In genomic region chr12:63909746-63910145, GRCh38 we compare ENCODE assay signal across 14 cellular contexts.
DNase-seq lines count a peak whose midpoint lies in the region; ATAC-seq and TF ChIP-seq lines count a peak whose summit lies in the region.
"Had no signal": no experiment of that assay in that cellular context is flagged by ENCODE, and none has a peak within 500 bp of the region (broad histone marks: within the 10 kb centered on the region; RNA-seq: fewer than 3 reads in every experiment).

No MANE protein-coding gene starts in this region.

- H3K4me3 Mint-ChIP-seq in Caco-2 (ENCODE audit: unreplicated experiment) = no peak overlapping the region
- no peak overlapping the region for H3K4me3 Mint-ChIP-seq in nephron
- H3K4me3 Mint-ChIP-seq: CD14-positive monocyte; CD8-positive, alpha-beta T cell had no signal

- H3K27ac ChIP-seq in HEK293 (ENCODE audit: extremely low read depth, low read depth, low read length) (no peak overlapping the region), right cardiac atrium (ENCODE audit: low read length) (no peak overlapping the region), vagina (no peak overlapping the region)

- no peaks in the 10 kb centered on the region; the same call in 1 of the 2 replicates for H3K36me3 ChIP-seq in Caco-2 (ENCODE audit: control insufficient read depth, insufficient read depth, low read length)
- H3K36me3 ChIP-seq in HEK293 (ENCODE audit: control insufficient read depth in 2 of 2, insufficient read depth in 1 of 2, low read length in 2 of 2) = no peaks in the 10 kb centered on the region
- no peaks in the 10 kb centered on the region for H3K36me3 ChIP-seq in vagina

- BruUV-seq in Caco-2 (replicated peaks; lab: Mats Ljungman, UMichigan) = no TSS peak

- CTCF ChIA-PET in Caco-2 (lab: Charles Lee) (no interaction called here), HEK293 (lab: Yijun Ruan, JAX) (no interaction called here)

- H3K36me3 Mint-ChIP-seq in Caco-2 (ENCODE audit: insufficient read depth, unreplicated experiment) = peaks cover 7% of the 10 kb centered on the region
- H3K36me3 Mint-ChIP-seq in nephron (ENCODE audit: low read depth) = peaks cover 23% of the 10 kb centered on the region
- H3K36me3 Mint-ChIP-seq: CD8-positive, alpha-beta T cell had no signal

- no peak for ATAC-seq in right cardiac atrium
- no peak for ATAC-seq in HG03442 (IDR thresholded peaks at IDR 0.05; ENCODE audit: unreplicated experiment)
- ATAC-seq: CD8-positive, alpha-beta T cell had no signal

- no peak for TF ChIP-seq CTCF in Caco-2 (IDR thresholded peaks at IDR 0.05; ENCODE audit: insufficient read depth in 1 of 2, low read depth in 1 of 2, low read length in 1 of 2, severe bottlenecking in 1 of 2, unreplicated experiment in 1 of 2)
- TF ChIP-seq CTCF in HEK293 (tag by site-specific recombination; IDR thresholded peaks at IDR 0.05) = no peak
- TF ChIP-seq CTCF in nephron (IDR thresholded peaks at IDR 0.05; ENCODE audit: unreplicated experiment in 3 of 3) = no peak
- no peak for TF ChIP-seq CTCF in vagina (IDR thresholded peaks at IDR 0.05)

- H3K4me1 Mint-ChIP-seq in Caco-2 (ENCODE audit: low read depth, unreplicated experiment) (peaks cover 6% of the 10 kb centered on the region), nephron (peaks cover 40% of the 10 kb centered on the region)
- H3K4me1 Mint-ChIP-seq: IgD-negative memory B cell had no signal

- 83% methylated on average over 1 of the region's 1 CpG for WGBS in right cardiac atrium

- intact Hi-C loops in Caco-2 (cut with micrococcal nuclease; ENCODE audit: unreplicated experiment) (no loop called here), right cardiac atrium (cut with DNase I) (no loop called here), vagina (cut with DNase I) (no loop called here)

- H3K27ac Mint-ChIP-seq in Caco-2 (ENCODE audit: unreplicated experiment) = peak overlapping the region; percentile 1
- peak overlapping the region in 2 of 3 experiments; percentile 4 to 34 for H3K27ac Mint-ChIP-seq in nephron
- H3K27ac Mint-ChIP-seq: CD14-positive monocyte; CD8-positive, alpha-beta T cell; IgD-negative memory B cell had no signal

- H3K4me3 ChIP-seq in Caco-2 (ENCODE audit: low read depth, low read length) = no peak overlapping the region
- H3K4me3 ChIP-seq in HEK293 (ENCODE audit: low read depth, low read length) = no peak overlapping the region
- no peak overlapping the region for H3K4me3 ChIP-seq in right cardiac atrium (ENCODE audit: low read length)
- no peak overlapping the region for H3K4me3 ChIP-seq in vagina

- TF ChIP-seq POLR2A in vagina (IDR thresholded peaks at IDR 0.05) = no peak

- no peaks in the 10 kb centered on the region for H3K9me3 Mint-ChIP-seq in Caco-2 (ENCODE audit: unreplicated experiment)
- H3K9me3 Mint-ChIP-seq in nephron = peaks cover 7% of the 10 kb centered on the region
- H3K9me3 Mint-ChIP-seq: CD8-positive, alpha-beta T cell had no signal

- POLR2A ChIA-PET in Caco-2 (lab: Charles Lee) (no interaction called here), HEK293 (lab: Yijun Ruan, JAX) (no interaction called here)

- H3K27me3 ChIP-seq in Caco-2 (replicated peaks; ENCODE audit: control insufficient read depth, insufficient read depth, low read length) (no peaks in the 10 kb centered on the region), right cardiac atrium (ENCODE audit: control insufficient read depth, insufficient read depth) (no peaks in the 10 kb centered on the region), vagina (no peaks in the 10 kb centered on the region)

- DNase-seq in Caco-2 = no peak
- peak; percentile 86 for DNase-seq in SK-N-DZ (ENCODE audit: low spot score)
- DNase-seq in right cardiac atrium = no peak
- DNase-seq in vagina (ENCODE audit: extremely low spot score in 2 of 2) = no peak
- DNase-seq: CD8-positive, alpha-beta T cell; COR-L47; DND-41; GDM1; H7 had no signal

- H3K4me1 ChIP-seq in Caco-2 (peaks cover 10% of the 10 kb centered on the region), HEK293 (ENCODE audit: control insufficient read depth, insufficient read depth, low read length) (peaks cover 9% of the 10 kb centered on the region), right cardiac atrium (ENCODE audit: control insufficient read depth, insufficient read depth, low read length) (no peaks in the 10 kb centered on the region), vagina (peaks cover 4% of the 10 kb centered on the region)

- H3K27me3 Mint-ChIP-seq in Caco-2 (ENCODE audit: insufficient read depth, unreplicated experiment) (no peaks in the 10 kb centered on the region), nephron (ENCODE audit: low read depth) (no peaks in the 10 kb centered on the region)
- H3K27me3 Mint-ChIP-seq: IgD-negative memory B cell had no signal

- no peaks in the 10 kb centered on the region for H3K9me3 ChIP-seq in Caco-2
- H3K9me3 ChIP-seq in HEK293 (ENCODE audit: control insufficient read depth, insufficient read depth, low read depth, low read length) = no peaks in the 10 kb centered on the region
- no peaks in the 10 kb centered on the region for H3K9me3 ChIP-seq in right cardiac atrium (ENCODE audit: control insufficient read depth, low read length)
- no peaks in the 10 kb centered on the region for H3K9me3 ChIP-seq in vagina

TF ChIP-seq in HEK293, 187 proteins besides CTCF, POLR2A, EP300 and RAD21:
- TF ChIP-seq ZNF2 (tag by site-specific recombination; IDR thresholded peaks at IDR 0.05) = no peak
- TF ChIP-seq ZSCAN30 (tag by site-specific recombination; IDR thresholded peaks at IDR 0.05) = no peak
- TF ChIP-seq ZNF10 (tag by site-specific recombination; IDR thresholded peaks at IDR 0.05) = peak; percentile 76
